In the genomic region with DNA sequence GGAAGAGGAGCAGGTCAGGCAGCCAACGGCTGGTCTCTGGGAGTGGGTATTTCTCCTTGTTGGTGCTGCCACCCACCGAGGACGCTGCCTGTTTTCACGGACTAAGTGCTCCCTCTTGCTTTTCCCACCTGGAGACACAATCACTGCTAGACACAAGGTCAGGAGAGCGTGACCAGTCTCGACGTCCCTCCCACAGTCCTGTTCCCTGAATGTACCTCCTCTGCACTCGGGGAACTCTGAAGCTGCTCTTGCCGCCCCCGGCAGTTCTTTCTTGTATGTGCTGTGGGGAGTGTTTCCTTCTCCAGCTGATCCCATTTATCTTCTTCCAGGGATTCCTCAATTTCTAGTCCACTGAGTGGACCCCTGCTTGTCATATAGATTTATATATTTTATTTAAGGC, we compare ENCODE assay signal across 1 cellular context.
A peak's percentile ranks its signal among the peaks of the same experiment; 100 is the strongest.
TF ChIP-seq lines count a peak whose summit lies in the region.

No MANE protein-coding gene starts in this region.

TF ChIP-seq in HEK293, 187 proteins besides CTCF, POLR2A, EP300 and RAD21 (continued from another document):
- TF ChIP-seq, protein P1, sequence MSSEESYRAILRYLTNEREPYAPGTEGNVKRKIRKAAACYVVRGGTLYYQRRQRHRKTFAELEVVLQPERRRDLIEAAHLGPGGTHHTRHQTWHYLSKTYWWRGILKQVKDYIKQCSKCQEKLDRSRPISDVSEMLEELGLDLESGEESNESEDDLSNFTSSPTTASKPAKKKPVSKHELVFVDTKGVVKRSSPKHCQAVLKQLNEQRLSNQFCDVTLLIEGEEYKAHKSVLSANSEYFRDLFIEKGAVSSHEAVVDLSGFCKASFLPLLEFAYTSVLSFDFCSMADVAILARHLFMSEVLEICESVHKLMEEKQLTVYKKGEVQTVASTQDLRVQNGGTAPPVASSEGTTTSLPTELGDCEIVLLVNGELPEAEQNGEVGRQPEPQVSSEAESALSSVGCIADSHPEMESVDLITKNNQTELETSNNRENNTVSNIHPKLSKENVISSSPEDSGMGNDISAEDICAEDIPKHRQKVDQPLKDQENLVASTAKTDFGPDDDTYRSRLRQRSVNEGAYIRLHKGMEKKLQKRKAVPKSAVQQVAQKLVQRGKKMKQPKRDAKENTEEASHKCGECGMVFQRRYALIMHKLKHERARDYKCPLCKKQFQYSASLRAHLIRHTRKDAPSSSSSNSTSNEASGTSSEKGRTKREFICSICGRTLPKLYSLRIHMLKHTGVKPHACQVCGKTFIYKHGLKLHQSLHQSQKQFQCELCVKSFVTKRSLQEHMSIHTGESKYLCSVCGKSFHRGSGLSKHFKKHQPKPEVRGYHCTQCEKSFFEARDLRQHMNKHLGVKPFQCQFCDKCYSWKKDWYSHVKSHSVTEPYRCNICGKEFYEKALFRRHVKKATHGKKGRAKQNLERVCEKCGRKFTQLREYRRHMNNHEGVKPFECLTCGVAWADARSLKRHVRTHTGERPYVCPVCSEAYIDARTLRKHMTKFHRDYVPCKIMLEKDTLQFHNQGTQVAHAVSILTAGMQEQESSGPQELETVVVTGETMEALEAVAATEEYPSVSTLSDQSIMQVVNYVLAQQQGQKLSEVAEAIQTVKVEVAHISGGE (tag by site-specific recombination; conservative IDR thresholded peaks at IDR 0.05; ENCODE audit: low read depth) = no peak
- TF ChIP-seq ZFHX2 (tag by site-specific recombination; conservative IDR thresholded peaks at IDR 0.05) = peak; percentile 34; the same call in 1 of the 2 replicates
